In genomic region chr1:170872663-170873062, GRCh38 we compare ENCODE assay signal across 18 cellular contexts.
DNase-seq lines count a peak whose midpoint lies in the region; ATAC-seq, FAIRE-seq and TF ChIP-seq lines count a peak whose summit lies in the region.
"Had no signal": no experiment of that assay in that cellular context is flagged by ENCODE, and none has a peak within 500 bp of the region (broad histone marks: within the 10 kb centered on the region; RNA-seq: fewer than 3 reads in every experiment).

No MANE protein-coding gene starts in this region.

- FAIRE-seq in GM18507 (lab: Jason Lieb, UNC) = peak; percentile 64
- FAIRE-seq: astrocyte had no signal

- no peaks in the 10 kb centered on the region for H3K27me3 Mint-ChIP-seq in chondrocyte (ENCODE audit: low read depth)

- DNase-seq in GM18507 (ENCODE audit: extremely low spot score, insufficient read length, low read depth) (no peak), chondrocyte (ENCODE audit: low spot score) (no peak), cerebellum (ENCODE audit: low spot score) (no peak), NCI-H774 (lab: John Stamatoyannopoulos, UW) (no peak), 8988T (no peak), NCI-H146 (lab: John Stamatoyannopoulos, UW) (no peak)
- DNase-seq: activated CD4-positive, alpha-beta T cell treated with anti-CD3 and anti-CD28 coated beads for 36 hours; activated T-cell treated with anti-CD3 and anti-CD28 coated beads, Interleukin-2, amount 50 U/mL, for 48 hours; gastrocnemius medialis; GF-D8; KG1; NCI-H2081; right lobe of liver; T-cell had no signal

- ATAC-seq in GM21515 (IDR thresholded peaks at IDR 0.05; ENCODE audit: unreplicated experiment) (peak; percentile 82), HG03108 (IDR thresholded peaks at IDR 0.05; ENCODE audit: unreplicated experiment) (peak; percentile 76)
- ATAC-seq: activated CD4-positive, alpha-beta T cell treated with anti-CD3 and anti-CD28 coated beads for 36 hours; gastrocnemius medialis; right lobe of liver; T-cell had no signal

- no peak overlapping the region for H3K4me3 Mint-ChIP-seq in chondrocyte (ENCODE audit: unreplicated experiment)
- H3K4me3 Mint-ChIP-seq: activated CD4-positive, alpha-beta T cell treated with anti-CD3 and anti-CD28 coated beads for 36 hours; T-cell had no signal

- no peak for TF ChIP-seq CTCF in chondrocyte (IDR thresholded peaks at IDR 0.05)

- H3K9me3 Mint-ChIP-seq in chondrocyte (ENCODE audit: low read depth) = no peaks in the 10 kb centered on the region
- H3K9me3 Mint-ChIP-seq: T-cell had no signal

- peaks cover 2% of the 10 kb centered on the region for H3K36me3 Mint-ChIP-seq in chondrocyte (ENCODE audit: low read depth)
- H3K36me3 Mint-ChIP-seq: CD14-positive monocyte, T-cell had no signal

- H3K27ac Mint-ChIP-seq in chondrocyte (ENCODE audit: unreplicated experiment) = peak overlapping the region; percentile 5
- H3K27ac Mint-ChIP-seq: activated CD4-positive, alpha-beta T cell treated with anti-CD3 and anti-CD28 coated beads for 36 hours; CD14-positive monocyte; T-cell had no signal

- H3K4me1 Mint-ChIP-seq in chondrocyte (ENCODE audit: low read depth) = peaks cover 13% of the 10 kb centered on the region
- H3K4me1 Mint-ChIP-seq: activated CD4-positive, alpha-beta T cell treated with anti-CD3 and anti-CD28 coated beads for 36 hours; T-cell had no signal
